Comparison of ENCODE assay signal across 20 cellular contexts in genomic region chr1:7698666-7699065, GRCh38.
"Had no signal": no experiment of that assay in that cellular context is flagged by ENCODE, and none has a peak within 500 bp of the region (broad histone marks: within the 10 kb centered on the region; RNA-seq: fewer than 3 reads in every experiment).

No MANE protein-coding gene starts in this region.

- H3K9me3 Mint-ChIP-seq: activated T-helper 2 cell treated with anti-CD3 and anti-CD28 coated beads, Interferon-gamma antibody, Interleukin-2, Interleukin-4, amounts not matched to agents 10 μg/mL and 5 μg/mL and 100 μg/mL, durations not matched to agents 14 hours and 24 hours and 36 hours had no signal

- H3K9me3 ChIP-seq: mucosa of descending colon, tibial artery had no signal

- H3K27ac ChIP-seq: heart right ventricle, tibial artery had no signal

- DNase-seq: activated CD4-positive, alpha-beta T cell treated with anti-CD3 and anti-CD28 coated beads, Interleukin-2, amount 50 U/mL, for 1 hour; activated CD8-positive, alpha-beta memory T cell treated with anti-CD3 and anti-CD28 coated beads for 24 hours; activated CD8-positive, alpha-beta memory T cell treated with anti-CD3 and anti-CD28 coated beads, Interleukin-2, amount 50 U/mL, for 4 hours; activated naive CD4-positive, alpha-beta T cell; activated T-cell treated with anti-CD3 and anti-CD28 coated beads, Interleukin-2, amount 50 U/mL, for 24 hours; amniotic stem cell; cortex of kidney; heart right ventricle; islet precursor cell; left cardiac atrium; mesenchymal stem cell; mucosa of descending colon; naive B cell; retina; stimulated activated CD4-positive, alpha-beta T cell treated with anti-CD3 and anti-CD28 coated beads, Interleukin-4, amount 100 ng/mL, for 24 hours; T1000 had no signal

- H3K4me3 ChIP-seq: heart right ventricle, mucosa of descending colon, tibial artery had no signal

- H3K27ac Mint-ChIP-seq: activated naive CD8-positive, alpha-beta T cell; activated T-cell treated with anti-CD3 and anti-CD28 coated beads, Interleukin-2, amount 50 U/mL, for 24 hours; activated T-helper 2 cell treated with anti-CD3 and anti-CD28 coated beads, Interferon-gamma antibody, Interleukin-2, Interleukin-4, amounts not matched to agents 10 μg/mL and 5 μg/mL and 100 μg/mL, durations not matched to agents 14 hours and 24 hours and 36 hours; naive B cell; stimulated activated naive CD8-positive, alpha-beta T cell treated with anti-CD3 and anti-CD28 coated beads, Interleukin-15, Interleukin-2, amounts not matched to agents 100 ng/mL and 50 ng/mL, for 24 hours had no signal

- H3K4me3 Mint-ChIP-seq: activated naive CD8-positive, alpha-beta T cell; activated T-cell treated with anti-CD3 and anti-CD28 coated beads, Interleukin-2, amount 50 U/mL, for 24 hours; naive B cell; stimulated activated naive CD8-positive, alpha-beta T cell treated with anti-CD3 and anti-CD28 coated beads, Interleukin-15, Interleukin-2, amounts not matched to agents 100 ng/mL and 50 ng/mL, for 24 hours had no signal

- ATAC-seq: heart right ventricle, left cardiac atrium, mucosa of descending colon had no signal

- H3K36me3 Mint-ChIP-seq: activated naive CD8-positive, alpha-beta T cell had no signal

- H3K36me3 ChIP-seq: heart right ventricle, tibial artery had no signal
